ENCODE assay signal across 7 cellular contexts in genomic region chr7:153402721-153403541, GRCh38.
"Had no signal": no experiment of that assay in that cellular context is flagged by ENCODE, and none has a peak within 500 bp of the region (broad histone marks: within the 10 kb centered on the region; RNA-seq: fewer than 3 reads in every experiment).

No MANE protein-coding gene starts in this region.

- DNase-seq: IMR-90, KBM-7, KG1 had no signal

- H3K4me2 ChIP-seq: KMS-11 had no signal

- FAIRE-seq: HepG2, HTR-8/SVneo had no signal

- H3K27ac ChIP-seq: HL-60, KMS-11 had no signal

- H3K9ac ChIP-seq: KMS-11 had no signal

- ATAC-seq: HepG2 had no signal
